8 cellular contexts compared by ENCODE assay signal in the genomic region with DNA sequence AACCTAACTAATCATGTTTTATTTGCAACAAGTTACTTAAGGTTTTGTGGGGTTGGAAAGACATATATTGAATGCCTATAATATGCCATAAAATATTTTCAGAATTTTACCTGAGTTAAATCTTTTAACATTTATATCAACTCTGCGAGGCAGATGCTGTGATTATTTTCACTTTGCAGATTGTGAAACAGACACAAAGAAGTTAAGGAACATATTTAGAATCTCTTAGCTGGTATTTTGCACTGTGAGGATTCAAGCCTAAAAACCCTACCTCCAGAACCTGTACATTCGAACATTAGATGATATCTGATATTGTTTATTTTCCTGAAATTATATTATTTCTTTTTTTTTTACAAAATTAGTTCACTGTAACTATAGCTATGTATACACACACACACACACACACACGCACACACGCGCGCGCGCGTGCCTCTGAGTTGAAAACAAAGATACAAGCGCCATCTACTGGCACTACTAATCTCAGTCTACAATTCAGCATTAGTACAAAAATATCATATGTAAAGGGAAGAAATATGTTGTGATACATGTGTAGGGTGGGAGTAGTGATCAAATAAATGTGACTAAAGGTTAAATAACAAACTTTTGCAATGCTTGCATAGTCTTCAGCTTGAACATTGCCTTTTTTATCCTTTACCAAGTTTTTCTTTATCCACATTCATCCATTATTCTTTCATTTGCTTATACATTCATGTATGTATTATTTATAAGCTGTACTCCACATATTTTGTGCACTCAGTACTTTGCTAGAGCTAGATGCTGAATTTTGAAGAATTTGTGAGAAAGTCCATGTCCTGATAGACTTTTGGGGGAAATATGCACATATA.
A peak's percentile ranks its signal among the peaks of the same experiment; 100 is the strongest.
DNase-seq lines count a peak whose midpoint lies in the region; ATAC-seq, FAIRE-seq and TF ChIP-seq lines count a peak whose summit lies in the region.

No MANE protein-coding gene starts in this region.

- H3K9me1 ChIP-seq in IMR-90 (ENCODE audit: insufficient read depth, low read length): peaks cover 2% of the 10 kb centered on the region; the same call in 1 of the 2 replicates

- ATAC-seq in GM21515 (IDR thresholded peaks at IDR 0.05; ENCODE audit: unreplicated experiment) (peak; percentile 90), IMR-90 (ENCODE audit: low read depth) (peak; percentile 91), Panc1 (peak; percentile 86)

- H3K18ac ChIP-seq in IMR-90 (ENCODE audit: low read depth, low read length): no peak overlapping the region
- no peak overlapping the region for H3K18ac ChIP-seq in neuronal stem cell (ENCODE audit: low read length)

- no peak overlapping the region for H3K27ac Mint-ChIP-seq in activated T-helper 1 cell treated with anti-CD3 and anti-CD28 coated beads, Interleukin-12 subunit alpha, Interleukin-12 subunit beta, Interleukin-2, Interleukin-4 antibody, amounts not matched to agents 30 ng/mL and 10 ng/mL and 1 ng/mL, durations not matched to agents 14 hours and 24 hours and 36 hours

- no peak overlapping the region for H2AFZ ChIP-seq in IMR-90 (replicated peaks; ENCODE audit: low read length, poor library complexity)
- peak overlapping the region; percentile 65 for H2AFZ ChIP-seq in fibroblast of lung (ENCODE audit: low read length)
- peak overlapping the region; percentile 54 for H2AFZ ChIP-seq in neuronal stem cell (ENCODE audit: low read length)

- H3K27me3 ChIP-seq in IMR-90 (ENCODE audit: control insufficient read depth, insufficient read depth, low read length) (no peaks in the 10 kb centered on the region), Panc1 (ENCODE audit: control insufficient read depth, insufficient read depth, low read length) (no peaks in the 10 kb centered on the region), fibroblast of lung (ENCODE audit: control insufficient read depth, insufficient read depth, low read length) (no peaks in the 10 kb centered on the region), neuronal stem cell (ENCODE audit: control insufficient read depth in 3 of 3, insufficient read depth in 3 of 3, low read depth in 1 of 3, low read length in 3 of 3) (no peaks in the 10 kb centered on the region)

- H2BK5ac ChIP-seq in IMR-90 (ENCODE audit: low read depth, low read length, poor library complexity, severe bottlenecking): no peak overlapping the region
- no peak overlapping the region for H2BK5ac ChIP-seq in neuronal stem cell (ENCODE audit: low read length)

- H3K9ac ChIP-seq in IMR-90 (ENCODE audit: low read depth, low read length): no peak overlapping the region
- no peak overlapping the region for H3K9ac ChIP-seq in fibroblast of lung (ENCODE audit: insufficient read depth, low read length)
- no peak overlapping the region for H3K9ac ChIP-seq in neuronal stem cell (ENCODE audit: low read depth, low read length, poor library complexity)

- H3K79me1 ChIP-seq in IMR-90 (ENCODE audit: low read depth in 1 of 2, low read length in 2 of 2): no peaks in the 10 kb centered on the region
- H3K79me1 ChIP-seq in neuronal stem cell (ENCODE audit: low read depth, low read length): no peaks in the 10 kb centered on the region

- H3K36me3 ChIP-seq in IMR-90 (ENCODE audit: control insufficient read depth, insufficient read depth, low read length): no peaks in the 10 kb centered on the region
- no peaks in the 10 kb centered on the region for H3K36me3 ChIP-seq in Panc1 (ENCODE audit: control insufficient read depth, insufficient read depth, low read length)
- no peaks in the 10 kb centered on the region for H3K36me3 ChIP-seq in fibroblast of lung (ENCODE audit: control insufficient read depth, insufficient read depth, low read length)
- H3K36me3 ChIP-seq in neuronal stem cell (replicated peaks in 1 of 2; ENCODE audit: control insufficient read depth in 2 of 2, insufficient read depth in 2 of 2, low read length in 2 of 2): no peaks in the 10 kb centered on the region

- H3K56ac ChIP-seq in IMR-90 (ENCODE audit: extremely low read depth, insufficient read depth, low read length): no peak overlapping the region

- FAIRE-seq in D721Med (lab: Jason Lieb, UNC): peak; percentile 87

- no peak overlapping the region for H3K4me3 Mint-ChIP-seq in activated T-helper 1 cell treated with anti-CD3 and anti-CD28 coated beads, Interleukin-12 subunit alpha, Interleukin-12 subunit beta, Interleukin-2, Interleukin-4 antibody, amounts not matched to agents 30 ng/mL and 10 ng/mL and 1 ng/mL, durations not matched to agents 14 hours and 24 hours and 36 hours

- H3K4ac ChIP-seq in IMR-90 (ENCODE audit: low read depth, low read length): no peak overlapping the region
- no peak overlapping the region for H3K4ac ChIP-seq in neuronal stem cell (ENCODE audit: low read length)

- H3K4me1 Mint-ChIP-seq in activated T-helper 1 cell treated with anti-CD3 and anti-CD28 coated beads, Interleukin-12 subunit alpha, Interleukin-12 subunit beta, Interleukin-2, Interleukin-4 antibody, amounts not matched to agents 30 ng/mL and 10 ng/mL and 1 ng/mL, durations not matched to agents 14 hours and 24 hours and 36 hours (ENCODE audit: low read depth): peaks cover 8% of the 10 kb centered on the region

- POLR2A ChIA-PET in IMR-90 (lab: Charles Lee; ENCODE audit: unreplicated experiment): no interaction called here
- POLR2A ChIA-PET in Panc1 (lab: Charles Lee): interaction anchor here (0.6 to 0.7 kb wide), 2 partner anchors 861 to 1627 kb away, joined by 3 read pairs; no protein-coding TSS in a partner anchor

- dilution Hi-C loops in IMR-90 (cut with HindIII; ENCODE audit: low sequenced_read_pairs, unreplicated experiment): no loop called here

- H2BK20ac ChIP-seq in IMR-90 (ENCODE audit: low read depth, low read length): no peak overlapping the region

- H2AK9ac ChIP-seq in IMR-90 (replicated peaks; ENCODE audit: low read depth, low read length, poor library complexity): no peak overlapping the region

- no peak for TF ChIP-seq POLR2A in IMR-90 (IDR thresholded peaks at IDR 0.05; ENCODE audit: low read depth, low read length)

- H3K27ac ChIP-seq in IMR-90 (ENCODE audit: insufficient read depth, low read length) (no peak overlapping the region), Panc1 (ENCODE audit: low read length) (no peak overlapping the region), fibroblast of lung (ENCODE audit: insufficient read depth, low read length) (no peak overlapping the region), neuronal stem cell (replicated peaks; ENCODE audit: low read length) (no peak overlapping the region), substantia nigra (ENCODE audit: low read depth, low read length, poor library complexity, severe bottlenecking) (no peak overlapping the region)

- BruUV-seq in IMR-90 (replicated peaks; lab: Mats Ljungman, UMichigan) (no TSS peak), Panc1 (replicated peaks; lab: Mats Ljungman, UMichigan) (no TSS peak)

- H3K14ac ChIP-seq in IMR-90 (replicated peaks; ENCODE audit: low read depth, low read length): no peak overlapping the region
- H3K14ac ChIP-seq in neuronal stem cell (ENCODE audit: low read length): no peak overlapping the region

- H3K4me2 ChIP-seq in IMR-90 (ENCODE audit: low read depth, low read length): peak overlapping the region; percentile 58
- H3K4me2 ChIP-seq in fibroblast of lung (ENCODE audit: extremely low read depth, insufficient read depth, low read length): peak overlapping the region; percentile 75
- H3K4me2 ChIP-seq in neuronal stem cell (ENCODE audit: insufficient read depth, low read length, poor library complexity, severe bottlenecking): no peak overlapping the region

- in situ Hi-C loops in IMR-90 (cut with MboI; ENCODE audit: low sequenced_read_pairs): no loop called here
- in situ Hi-C loops in Panc1 (cut with HindIII; ENCODE audit: low pct_unique_long_range_greater_than_20kb, low sequenced_read_pairs): no loop called here

- intact Hi-C loops in IMR-90 (cut with micrococcal nuclease): loop anchor here (1.0 to 10.0 kb wide), 4 partner anchors 77 to 1987 kb away; no protein-coding TSS in a partner anchor
- intact Hi-C loops in Panc1 (cut with micrococcal nuclease; ENCODE audit: unreplicated experiment): no loop called here
- intact Hi-C loops in activated T-helper 1 cell treated with anti-CD3 and anti-CD28 coated beads, Interleukin-12 subunit alpha, Interleukin-12 subunit beta, Interleukin-2, Interleukin-4 antibody, amounts not matched to agents 30 ng/mL and 10 ng/mL and 1 ng/mL, durations not matched to agents 14 hours and 24 hours and 36 hours (cut with micrococcal nuclease): loop anchor here (1.0 to 5.0 kb wide), 3 partner anchors 532 to 1985 kb away; no protein-coding TSS in a partner anchor

- H3K4me1 ChIP-seq in IMR-90 (ENCODE audit: control insufficient read depth, insufficient read depth, low read length): no peaks in the 10 kb centered on the region
- H3K4me1 ChIP-seq in Panc1 (ENCODE audit: control insufficient read depth, insufficient read depth, low read length): no peaks in the 10 kb centered on the region
- no peaks in the 10 kb centered on the region for H3K4me1 ChIP-seq in fibroblast of lung (ENCODE audit: control insufficient read depth, extremely low read depth, insufficient read depth, low read length)
- H3K4me1 ChIP-seq in neuronal stem cell (ENCODE audit: control insufficient read depth in 2 of 2, insufficient read depth in 1 of 2, low read depth in 1 of 2, low read length in 2 of 2): peaks cover 0 to 2% of the 10 kb centered on the region in 2 donors

- H3K9me3 ChIP-seq in IMR-90 (ENCODE audit: control insufficient read depth, insufficient read depth, low read length) (peaks cover 1% of the 10 kb centered on the region), Panc1 (ENCODE audit: control insufficient read depth, insufficient read depth, low read depth, low read length) (peaks cover 4% of the 10 kb centered on the region; the same call in 1 of the 2 replicates), fibroblast of lung (ENCODE audit: control insufficient read depth, insufficient read depth, low read depth, low read length) (no peaks in the 10 kb centered on the region), neuronal stem cell (replicated peaks in 1 of 2; ENCODE audit: control insufficient read depth in 2 of 2, insufficient read depth in 1 of 2, low read depth in 1 of 2, low read length in 2 of 2) (no peaks in the 10 kb centered on the region)

- no peaks in the 10 kb centered on the region for H3K36me3 Mint-ChIP-seq in activated T-helper 1 cell treated with anti-CD3 and anti-CD28 coated beads, Interleukin-12 subunit alpha, Interleukin-12 subunit beta, Interleukin-2, Interleukin-4 antibody, amounts not matched to agents 30 ng/mL and 10 ng/mL and 1 ng/mL, durations not matched to agents 14 hours and 24 hours and 36 hours (ENCODE audit: low read depth)

- H2BK120ac ChIP-seq in IMR-90 (ENCODE audit: low read depth, low read length) (no peak overlapping the region), neuronal stem cell (ENCODE audit: low read depth, low read length) (no peak overlapping the region)

- WGBS in IMR-90 (ENCODE audit: extremely low coverage in 2 of 2, insufficient read length in 1 of 2), 2 experiments: no CpG with 5 or more reads among the region's 10 CpGs
- WGBS in neuronal stem cell (ENCODE audit: extremely low coverage in 2 of 2, insufficient read length in 2 of 2, insufficient replicate concordance in 1 of 2), 2 donors: no CpG with 5 or more reads among the region's 10 CpGs

- H2BK12ac ChIP-seq in neuronal stem cell (ENCODE audit: low read length): no peak overlapping the region

- H4K91ac ChIP-seq in IMR-90 (ENCODE audit: insufficient read depth, low read depth, low read length): no peak overlapping the region
- no peak overlapping the region for H4K91ac ChIP-seq in neuronal stem cell (ENCODE audit: low read depth, low read length, poor library complexity)

- no peaks in the 10 kb centered on the region for H4K20me1 ChIP-seq in IMR-90 (ENCODE audit: insufficient read depth, low read length)
- no peaks in the 10 kb centered on the region for H4K20me1 ChIP-seq in fibroblast of lung (ENCODE audit: control insufficient read depth, extremely low read depth, insufficient read depth, low read length)

- CTCF ChIA-PET in IMR-90 (lab: Yijun Ruan, JAX): interaction anchor here (0.6 to 1.9 kb wide), 13 partner anchors 8 to 1983 kb away, joined by 3 to 10 read pairs (median 4); no protein-coding TSS in a partner anchor
- CTCF ChIA-PET in Panc1 (lab: Charles Lee): interaction anchor here (0.6 to 1.3 kb wide), 13 partner anchors 57 to 1844 kb away, joined by 3 to 10 read pairs (median 4); no protein-coding TSS in a partner anchor

- H4K5ac ChIP-seq in IMR-90 (ENCODE audit: low read depth, low read length): no peak overlapping the region

- DNase-seq in D721Med (ENCODE audit: insufficient read length, low spot score) (no peak), IMR-90 (peak; percentile 83), Panc1 (ENCODE audit: low read depth, low spot score) (peak; percentile 51), fibroblast of lung (ENCODE audit: low read depth in 2 of 2) (peak; percentile 79 to 87), neuronal stem cell (ENCODE audit: low spot score) (peak; percentile 49), substantia nigra (lab: John Stamatoyannopoulos, UW) (peak in 35 of 49 donors; percentile 1 to 64 (median 29))
- DNase-seq in activated T-helper 1 cell treated with anti-CD3 and anti-CD28 coated beads, Interleukin-12 subunit alpha, Interleukin-12 subunit beta, Interleukin-2, Interleukin-4 antibody, amounts not matched to agents 30 ng/mL and 10 ng/mL and 1 ng/mL, durations not matched to agents 14 hours and 24 hours and 36 hours (ENCODE audit: low spot score): peak; percentile 14

- no peaks in the 10 kb centered on the region for H3K27me3 Mint-ChIP-seq in activated T-helper 1 cell treated with anti-CD3 and anti-CD28 coated beads, Interleukin-12 subunit alpha, Interleukin-12 subunit beta, Interleukin-2, Interleukin-4 antibody, amounts not matched to agents 30 ng/mL and 10 ng/mL and 1 ng/mL, durations not matched to agents 14 hours and 24 hours and 36 hours (ENCODE audit: insufficient read depth)

- H3K23ac ChIP-seq in IMR-90 (ENCODE audit: low read depth, low read length): no peak overlapping the region
- no peak overlapping the region for H3K23ac ChIP-seq in neuronal stem cell (ENCODE audit: low read depth, low read length, poor library complexity)

- no peaks in the 10 kb centered on the region for H3K79me2 ChIP-seq in fibroblast of lung (ENCODE audit: control insufficient read depth, insufficient read depth, low read length)

- H2AK5ac ChIP-seq in IMR-90 (ENCODE audit: low read depth, low read length) (no peak overlapping the region), neuronal stem cell (ENCODE audit: low read depth, low read length) (no peak overlapping the region)

- no peaks in the 10 kb centered on the region for H3K9me3 Mint-ChIP-seq in activated T-helper 1 cell treated with anti-CD3 and anti-CD28 coated beads, Interleukin-12 subunit alpha, Interleukin-12 subunit beta, Interleukin-2, Interleukin-4 antibody, amounts not matched to agents 30 ng/mL and 10 ng/mL and 1 ng/mL, durations not matched to agents 14 hours and 24 hours and 36 hours

- TF ChIP-seq RAD21 in IMR-90 (IDR thresholded peaks at IDR 0.05; ENCODE audit: low read length): peak; percentile 83

- H3K4me3 ChIP-seq in IMR-90 (ENCODE audit: insufficient read depth, low read depth, low read length) (peak overlapping the region; percentile 24; the same call in 1 of the 2 replicates), Panc1 (ENCODE audit: low read depth in 2 of 2, low read length in 2 of 2) (peak overlapping the region; percentile 11 to 19; a peak in 3 of 4 replicates), fibroblast of lung (replicated peaks in 1 of 4; ENCODE audit: control extremely low read depth in 1 of 4, insufficient read depth in 1 of 4, low read depth in 3 of 4, low read length in 4 of 4) (peak overlapping the region in 3 of 4 experiments; percentile 25 to 60 (median 40)), neuronal stem cell (ENCODE audit: low read length in 2 of 2) (no peak overlapping the region)

- peak; percentile 81 for TF ChIP-seq CTCF in D721Med (IDR thresholded peaks at IDR 0.05; ENCODE audit: insufficient read depth, missing control alignments)
- TF ChIP-seq CTCF in IMR-90 (conservative IDR thresholded peaks at IDR 0.05; ENCODE audit: low read depth, low read length): peak; percentile 87
- peak; percentile 73 for TF ChIP-seq CTCF in Panc1 (IDR thresholded peaks at IDR 0.05)
- TF ChIP-seq CTCF in fibroblast of lung (conservative IDR thresholded peaks at IDR 0.05 in 1 of 2, IDR thresholded peaks at IDR 0.05 in 1 of 2; ENCODE audit: low read depth in 1 of 2, low read length in 2 of 2): peak; percentile 67

- H4K8ac ChIP-seq in IMR-90 (ENCODE audit: low read depth in 2 of 2, low read length in 2 of 2) (no peak overlapping the region), neuronal stem cell (ENCODE audit: low read depth, low read length) (no peak overlapping the region)

- H2BK15ac ChIP-seq in IMR-90 (ENCODE audit: low read depth, low read length): no peak overlapping the region
- H2BK15ac ChIP-seq in neuronal stem cell (ENCODE audit: low read length): no peak overlapping the region

Comparison
In these comparisons a context has a peak if more than half of its experiments do, and no peak if none do; other contexts are left out.
1. H3K4me3 ChIP-seq: peak in IMR-90 (single experiment), Panc1 (2 of 2) and fibroblast of lung (3 of 4); none in neuronal stem cell (0 of 2).
2. Peak in every context shown above with its lines, with median percentiles within 50 percentile points of each other: CTCF ChIP-seq and ATAC-seq.